ENCODE assay signal across 1 cellular context in genomic region chr19:10209305-10209704, GRCh38.
TF ChIP-seq lines count a peak whose summit lies in the region.

No MANE protein-coding gene starts in this region.

TF ChIP-seq in IMR-90, 13 proteins besides CTCF, POLR2A, EP300 and RAD21:
- TF ChIP-seq RFX5 (IDR thresholded peaks at IDR 0.05; ENCODE audit: low read depth, low read length) (no peak), MAFK (IDR thresholded peaks at IDR 0.05; ENCODE audit: low read depth, low read length) (0 out of 2 replicates have a peak, but pooled peaks have one; percentile 28)
